Comparison of ENCODE assay signal across 8 cellular contexts in genomic region chr1:119139857-119140176, GRCh38. TPM values are rescaled to one million over a fixed set of nuclear protein-coding genes. Genes with fewer than 3 reads are reported as not detected.
DNase-seq lines count a peak whose midpoint lies in the region; ATAC-seq and TF ChIP-seq lines count a peak whose summit lies in the region.

No MANE protein-coding gene starts in this region.

- H3K27me3 ChIP-seq in PC-3 (ENCODE audit: low read length) (no peaks in the 10 kb centered on the region), heart right ventricle (no peaks in the 10 kb centered on the region)

- H3K4me1 Mint-ChIP-seq in activated CD4-positive, alpha-beta T cell treated with anti-CD3 and anti-CD28 coated beads for 36 hours, result peaks cover 13% of the 10 kb centered on the region

- TF ChIP-seq CTCF in PC-3 (conservative IDR thresholded peaks at IDR 0.05; ENCODE audit: low read depth, low read length) (no peak), heart right ventricle (IDR thresholded peaks at IDR 0.05) (peak in 1 of 9 donors; percentile 17), GM13977 (IDR thresholded peaks at IDR 0.05; ENCODE audit: extremely low read depth, insufficient read depth, missing control alignments) (no peak)

- H4K20me1 ChIP-seq in PC-3 (ENCODE audit: low read length), result no peaks in the 10 kb centered on the region

- DNase-seq in activated CD4-positive, alpha-beta T cell treated with anti-CD3 and anti-CD28 coated beads for 36 hours, result no peak
- no peak for DNase-seq in activated CD4-positive, alpha-beta T cell treated with anti-CD3 and anti-CD28 coated beads for 1 hour
- DNase-seq in PC-3 (no peak), heart right ventricle (no peak), GM13977 (ENCODE audit: low spot score) (no peak), middle frontal gyrus (ENCODE audit: extremely low spot score, low spot score) (no peak)
- no peak for DNase-seq in stimulated activated naive CD8-positive, alpha-beta T cell treated with anti-CD3 and anti-CD28 coated beads, Interleukin-15, Interleukin-2, amounts not matched to agents 100 U/mL and 50 U/mL, for 24 hours

- peak overlapping the region; percentile 96 for H3K9ac ChIP-seq in PC-3 (ENCODE audit: low read length)

- BruUV-seq in PC-3 (replicated peaks; lab: Mats Ljungman, UMichigan), result no TSS peak

- no peak overlapping the region for H3K4me3 Mint-ChIP-seq in activated CD4-positive, alpha-beta T cell treated with anti-CD3 and anti-CD28 coated beads for 36 hours

- H3K36me3 ChIP-seq in PC-3 (ENCODE audit: low read depth, low read length) (no peaks in the 10 kb centered on the region), heart right ventricle (peaks cover 0 to 14% (median 0%) of the 10 kb centered on the region in 9 donors)

- H3K4me1 ChIP-seq in PC-3 (ENCODE audit: insufficient read depth, low read length) (peaks cover 32% of the 10 kb centered on the region), heart right ventricle (peaks cover 0 to 50% (median 29%) of the 10 kb centered on the region in 9 donors)

- CTCF ChIA-PET in activated CD4-positive, alpha-beta T cell treated with anti-CD3 and anti-CD28 coated beads for 36 hours (lab: Charles Lee), result interaction anchor here (1.6 kb wide), 1 partner anchor 9 kb away, joined by 3 read pairs; no protein-coding TSS in a partner anchor
- CTCF ChIA-PET in PC-3 (lab: Charles Lee), result no interaction called here

- POLR2A ChIA-PET in activated CD4-positive, alpha-beta T cell treated with anti-CD3 and anti-CD28 coated beads for 36 hours (lab: Charles Lee), result no interaction called here
- POLR2A ChIA-PET in PC-3 (lab: Charles Lee; ENCODE audit: unreplicated experiment), result interaction anchor here (0.6 kb wide), 1 partner anchor 36 kb away, joined by 6 read pairs; no protein-coding TSS in a partner anchor

- intact Hi-C loops in activated CD4-positive, alpha-beta T cell treated with anti-CD3 and anti-CD28 coated beads for 36 hours (cut with DNase I, micrococcal nuclease), result loop anchor here (1.0 to 10.0 kb wide), 7 partner anchors 572 to 1773 kb away; partner anchors contain the start of genes GDAP2 (in 2 of the 2), WDR3 (in 2 of the 2), MAN1A2 (in 1 of the 2) and PHGDH (in 1 of the 2)
- intact Hi-C loops in PC-3 (cut with micrococcal nuclease) (loop anchor here (1.0 to 10.0 kb wide), 3 partner anchors 125 to 227 kb away; partner anchors contain the start of gene HAO2), heart right ventricle (cut with DNase I) (loop anchor here in 1 of 10 donors (5.0 kb wide), 1 partner anchor 93 kb away; no protein-coding TSS in a partner anchor)

- H3K4me3 ChIP-seq in PC-3 (ENCODE audit: low read length), result peak overlapping the region; percentile 74
- H3K4me3 ChIP-seq in heart right ventricle, result peak overlapping the region; percentile 44 to 70 (median 62)

- peak overlapping the region; percentile 81 for H2AFZ ChIP-seq in PC-3 (ENCODE audit: low read length)

- H3K9me3 Mint-ChIP-seq in activated CD4-positive, alpha-beta T cell treated with anti-CD3 and anti-CD28 coated beads for 36 hours (ENCODE audit: low read depth), result no peaks in the 10 kb centered on the region

- 2 to 3% methylated on average over 10 of the region's 10 CpGs for WGBS in heart right ventricle, 2 donors

- no peak overlapping the region for H3K27ac Mint-ChIP-seq in activated CD4-positive, alpha-beta T cell treated with anti-CD3 and anti-CD28 coated beads for 36 hours

- ATAC-seq in activated CD4-positive, alpha-beta T cell treated with anti-CD3 and anti-CD28 coated beads for 36 hours, result peak; percentile 28
- ATAC-seq in HG02884 (IDR thresholded peaks at IDR 0.05; ENCODE audit: unreplicated experiment), result peak; percentile 32
- ATAC-seq in PC-3, result peak; percentile 29
- peak in 7 of 8 donors; percentile 31 to 53 (median 39) for ATAC-seq in heart right ventricle
- ATAC-seq in stimulated activated naive CD8-positive, alpha-beta T cell treated with anti-CD3 and anti-CD28 coated beads, Interleukin-15, Interleukin-2, amounts not matched to agents 100 U/mL and 50 U/mL, for 24 hours, result peak; percentile 34

- H3K27ac ChIP-seq in PC-3 (ENCODE audit: low read length), result peak overlapping the region; percentile 93
- peak overlapping the region; percentile 90 to 99 (median 94) for H3K27ac ChIP-seq in heart right ventricle

- peaks cover 51% of the 10 kb centered on the region for H3K79me2 ChIP-seq in PC-3 (ENCODE audit: low read length)

- H3K4me2 ChIP-seq in PC-3 (ENCODE audit: low read length), result peak overlapping the region; percentile 86

- H3K9me2 ChIP-seq in PC-3 (replicated peaks; ENCODE audit: low read length), result no peaks in the 10 kb centered on the region

- no peaks in the 10 kb centered on the region for H3F3A ChIP-seq in PC-3 (ENCODE audit: low read length, unreplicated experiment)

- H3K9me3 ChIP-seq in PC-3 (ENCODE audit: low read length), result no peaks in the 10 kb centered on the region
- no peaks in the 10 kb centered on the region for H3K9me3 ChIP-seq in heart right ventricle

- in situ Hi-C loops in GM13977 (cut with MboI; ENCODE audit: low pct_unique_long_range_greater_than_20kb, low sequenced_read_pairs, unreplicated experiment), result no loop called here

- no peaks in the 10 kb centered on the region for H3K27me3 Mint-ChIP-seq in activated CD4-positive, alpha-beta T cell treated with anti-CD3 and anti-CD28 coated beads for 36 hours

- H3K36me3 Mint-ChIP-seq in activated CD4-positive, alpha-beta T cell treated with anti-CD3 and anti-CD28 coated beads for 36 hours (ENCODE audit: low read depth), result peaks cover 21% of the 10 kb centered on the region

RNA-seq across cellular contexts. Expression of gene WARS2, which starts 0.6 kb away (rescaled TPM):
- total RNA-seq in activated CD4-positive, alpha-beta T cell treated with anti-CD3 and anti-CD28 coated beads for 36 hours, result 10 to 100 TPM; 16.0 to 25.2 TPM
- total RNA-seq in PC-3 (2014; rRNA removed) (16.8 and 18.1 TPM in 2 replicates), heart right ventricle (10 to 100 TPM in 8 of 10 donors, 1 to 10 TPM in 2; 8.1 to 15.4 (median 12.3) TPM)
- 1 to 10 TPM; 3.5 to 5.8 TPM for polyA plus RNA-seq in heart right ventricle
